Comparison of ENCODE assay signal across 9 cellular contexts in genomic region chr10:96511044-96511945, GRCh38. TPM values are rescaled to one million over a fixed set of nuclear protein-coding genes. Genes with fewer than 3 reads are reported as not detected.
DNase-seq lines count a peak whose midpoint lies in the region; ATAC-seq, FAIRE-seq and TF ChIP-seq lines count a peak whose summit lies in the region.
"Had no signal": no experiment of that assay in that cellular context is flagged by ENCODE, and none has a peak within 500 bp of the region (broad histone marks: within the 10 kb centered on the region; RNA-seq: fewer than 3 reads in every experiment).

No MANE protein-coding gene starts in this region.

- peak overlapping the region in 1 of 9 donors; percentile 4 for H3K27ac Mint-ChIP-seq in naive thymus-derived CD4-positive, alpha-beta T cell

- peaks cover 0 to 6% of the 10 kb centered on the region in 2 donors for H3K27me3 ChIP-seq in naive thymus-derived CD4-positive, alpha-beta T cell (ENCODE audit: control insufficient read depth in 2 of 2, insufficient read depth in 2 of 2, low read length in 2 of 2)

- no peak overlapping the region for H3K27ac ChIP-seq in OCI-LY7 (ENCODE audit: low read depth, low read length, poor library complexity, severe bottlenecking)
- H3K27ac ChIP-seq in naive thymus-derived CD4-positive, alpha-beta T cell (ENCODE audit: low read depth, low read length), result no peak overlapping the region

- BruUV-seq in OCI-LY7 (replicated peaks; lab: Mats Ljungman, UMichigan), result no TSS peak

- no peaks in the 10 kb centered on the region for H3K79me2 ChIP-seq in OCI-LY7 (ENCODE audit: insufficient read depth, low read depth, low read length)

- H3K27me3 Mint-ChIP-seq in naive thymus-derived CD4-positive, alpha-beta T cell, result peaks cover 29 to 61% (median 36%) of the 10 kb centered on the region in 5 donors

- CTCF ChIA-PET in OCI-LY7 (lab: Charles Lee; ENCODE audit: unreplicated experiment), result no interaction called here
- CTCF ChIA-PET in naive thymus-derived CD4-positive, alpha-beta T cell (lab: Charles Lee), result interaction anchor here (1.9 kb wide), 1 partner anchor 13 kb away, joined by 6 read pairs; no protein-coding TSS in a partner anchor

- peaks cover 19% of the 10 kb centered on the region for H3K4me1 ChIP-seq in OCI-LY7 (ENCODE audit: insufficient read depth, low read length, poor library complexity, severe bottlenecking)
- H3K4me1 ChIP-seq in naive thymus-derived CD4-positive, alpha-beta T cell (ENCODE audit: control insufficient read depth in 2 of 2, insufficient read depth in 2 of 2, low read length in 2 of 2), result peaks cover 0 to 9% of the 10 kb centered on the region in 2 donors

- POLR2A ChIA-PET in OCI-LY7 (lab: Charles Lee), result no interaction called here
- POLR2A ChIA-PET in naive thymus-derived CD4-positive, alpha-beta T cell (lab: Charles Lee), result interaction anchor here (0.6 kb wide), 1 partner anchor 1215 kb away, joined by 3 read pairs; no protein-coding TSS in a partner anchor

- TF ChIP-seq POLR2A in GM12892 (IDR thresholded peaks at IDR 0.05; ENCODE audit: low read depth, low read length), result no peak

- no peak overlapping the region for H2AFZ ChIP-seq in OCI-LY7 (ENCODE audit: low read length)

- no peaks in the 10 kb centered on the region for H3K9me3 ChIP-seq in OCI-LY7 (ENCODE audit: low read length)
- H3K9me3 ChIP-seq in naive thymus-derived CD4-positive, alpha-beta T cell (ENCODE audit: control insufficient read depth in 2 of 3, low read length in 3 of 3), result no peaks in the 10 kb centered on the region

- H3K36me3 ChIP-seq in OCI-LY7 (ENCODE audit: insufficient read depth, low read length), result no peaks in the 10 kb centered on the region
- no peaks in the 10 kb centered on the region for H3K36me3 ChIP-seq in naive thymus-derived CD4-positive, alpha-beta T cell (ENCODE audit: control insufficient read depth in 2 of 3, insufficient read depth in 3 of 3, low read length in 3 of 3)

- no peaks in the 10 kb centered on the region; the same call in 1 of the 2 replicates for H4K20me1 ChIP-seq in OCI-LY7 (ENCODE audit: insufficient read depth, low read length)

- intact Hi-C loops in OCI-LY7 (cut with micrococcal nuclease; ENCODE audit: unreplicated experiment), result loop anchor here (2.0 to 10.0 kb wide), 2 partner anchors 114 to 234 kb away; no protein-coding TSS in a partner anchor
- intact Hi-C loops in naive thymus-derived CD4-positive, alpha-beta T cell (cut with micrococcal nuclease), result loop anchor here (1.0 to 10.0 kb wide), 2 partner anchors 115 to 466 kb away; partner anchors contain the start of gene CCNJ (in 1 of the 2)

- no peak overlapping the region for H3K4me2 ChIP-seq in OCI-LY7 (ENCODE audit: low read length)

- H3K36me3 Mint-ChIP-seq in naive thymus-derived CD4-positive, alpha-beta T cell, result peaks cover 0 to 3% (median 0%) of the 10 kb centered on the region in 5 donors
- H3K36me3 Mint-ChIP-seq: naive thymus-derived CD8-positive, alpha-beta T cell had no signal

- peak overlapping the region in 6 of 10 donors; percentile 46 to 86 (median 78) for H3K4me3 Mint-ChIP-seq in naive thymus-derived CD4-positive, alpha-beta T cell

- ATAC-seq in naive thymus-derived CD4-positive, alpha-beta T cell, result no peak
- no peak for ATAC-seq in HG03439 (IDR thresholded peaks at IDR 0.05; ENCODE audit: unreplicated experiment)

- peaks cover 0 to 2% (median 0%) of the 10 kb centered on the region in 11 donors for H3K9me3 Mint-ChIP-seq in naive thymus-derived CD4-positive, alpha-beta T cell
- H3K9me3 Mint-ChIP-seq: naive thymus-derived CD8-positive, alpha-beta T cell had no signal

- peak; percentile 38 for DNase-seq in COLO829 (ENCODE audit: low spot score)
- no peak for DNase-seq in GM12892 (ENCODE audit: insufficient read length)
- DNase-seq in OCI-LY7 (ENCODE audit: low spot score), result peak; percentile 58
- DNase-seq in ecto neural progenitor cell (ENCODE audit: low spot score), result peak; percentile 70
- DNase-seq in naive thymus-derived CD4-positive, alpha-beta T cell, result peak in 1 of 9 donors; percentile 14
- DNase-seq in epidermal melanocyte (ENCODE audit: insufficient read length, low spot score), result no peak
- no peak for DNase-seq in GM19240 (ENCODE audit: insufficient read length, low spot score)

- FAIRE-seq in GM12892 (lab: Jason Lieb, UNC), result peak; percentile 5

- H3K4me1 Mint-ChIP-seq in naive thymus-derived CD4-positive, alpha-beta T cell, result peaks cover 8 to 24% (median 18%) of the 10 kb centered on the region in 7 donors

- H3K4me3 ChIP-seq in OCI-LY7 (ENCODE audit: low read depth, low read length, poor library complexity, severe bottlenecking), result no peak overlapping the region
- no peak overlapping the region for H3K4me3 ChIP-seq in naive thymus-derived CD4-positive, alpha-beta T cell (ENCODE audit: low read length)

- TF ChIP-seq CTCF in OCI-LY7 (conservative IDR thresholded peaks at IDR 0.05; ENCODE audit: low read length), result peak; percentile 83

- no peaks in the 10 kb centered on the region for H3K9me2 ChIP-seq in OCI-LY7 (ENCODE audit: insufficient read depth, low read length)

RNA-seq across cellular contexts. Expression of gene TLL2, which starts 2.4 kb away (rescaled TPM):
- 0.49 TPM for polyA plus RNA-seq in GM12892 (2012; ENCODE audit: missing spikeins)
- total RNA-seq in OCI-LY7 (2014; rRNA removed; shearing (Covaris generic)), result 0.18 and 1.1 TPM in 2 replicates
- 0.87 and 0.97 TPM in 2 replicates for total RNA-seq in OCI-LY7 (2022)
- total RNA-seq in naive thymus-derived CD4-positive, alpha-beta T cell, result under 1 TPM in 1 of 5 experiments, not detected in 4; 0.24 TPM
- polyA plus RNA-seq in naive thymus-derived CD4-positive, alpha-beta T cell, result not detected
- polyA plus RNA-seq: naive thymus-derived CD8-positive, alpha-beta T cell had no signal

Comparison
In these comparisons a context has a peak if more than half of its experiments do, and no peak if none do; other contexts are left out.
1. DNase-seq: peak in COLO829 (single experiment), OCI-LY7 (single experiment) and ecto neural progenitor cell (single experiment); none in GM12892 (single experiment), epidermal melanocyte (single experiment) and GM19240 (single experiment).